22 cellular contexts compared by ENCODE assay signal in the genomic region with DNA sequence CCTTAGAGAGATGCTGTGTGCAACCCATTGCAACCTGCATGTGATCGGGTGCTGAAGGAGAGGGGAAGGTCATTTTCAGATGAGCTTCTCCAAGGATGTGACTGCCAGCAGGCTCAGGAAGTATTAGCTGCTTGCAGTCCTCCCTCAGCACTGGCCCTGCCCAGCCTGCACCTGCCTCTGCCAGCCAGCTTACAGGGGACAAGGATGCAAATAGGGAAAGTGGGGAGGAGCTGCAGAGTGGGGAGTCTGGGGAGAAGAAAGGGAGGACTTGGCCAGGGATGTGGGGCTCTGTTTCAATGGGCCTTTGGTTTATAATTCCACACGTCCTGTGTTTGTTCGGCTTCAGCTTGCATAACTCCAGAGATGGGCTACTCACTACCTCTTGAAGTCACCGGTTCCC.
DNase-seq lines count a peak whose midpoint lies in the region; ATAC-seq and TF ChIP-seq lines count a peak whose summit lies in the region.
"Had no signal": no experiment of that assay in that cellular context is flagged by ENCODE, and none has a peak within 500 bp of the region (broad histone marks: within the 10 kb centered on the region; RNA-seq: fewer than 3 reads in every experiment).

No MANE protein-coding gene starts in this region.

- no peak for TF ChIP-seq CTCF in osteocyte (IDR thresholded peaks at IDR 0.05)
- TF ChIP-seq CTCF in PC-9 (conservative IDR thresholded peaks at IDR 0.05) = no peak

- POLR2A ChIA-PET in PC-9 (lab: Charles Lee; ENCODE audit: unreplicated experiment) = no interaction called here

- no peaks in the 10 kb centered on the region for H3K9me2 ChIP-seq in PC-9 (ENCODE audit: insufficient read depth)

- no peaks in the 10 kb centered on the region for H3K79me2 ChIP-seq in PC-9 (ENCODE audit: low read depth)

- peak; percentile 19 for DNase-seq in activated CD8-positive, alpha-beta memory T cell treated with anti-CD3 and anti-CD28 coated beads for 24 hours
- DNase-seq in activated CD8-positive, alpha-beta memory T cell treated with anti-CD3 and anti-CD28 coated beads, Interleukin-2, amount 50 U/mL, for 4 hours = no peak
- peak; percentile 36 for DNase-seq in NCI-H526 treated with DMSO at 0.1 percent for 48 hours (lab: John Stamatoyannopoulos, UW)
- DNase-seq in islet precursor cell = peak; percentile 45
- DNase-seq in osteocyte (ENCODE audit: extremely low spot score, unreplicated experiment) = peak; percentile 71
- DNase-seq in PC-9 = no peak
- DNase-seq: 8988T; ACHN; AML-193; C1 segment of cervical spinal cord; Calu3; CD4-positive, alpha-beta memory T cell; COR-L47; DMS53; DMS79 treated with DMSO at 0.1 percent for 48 hours; GF-D8; GOT3; HFFc6 had no signal

- intact Hi-C loops in PC-9 (cut with micrococcal nuclease; ENCODE audit: unreplicated experiment) = no loop called here

- H3K9me3 ChIP-seq in PC-9 (ENCODE audit: insufficient read depth, low read depth) = no peaks in the 10 kb centered on the region
- H3K9me3 ChIP-seq: A549, HAP-1 had no signal

- peaks cover 7% of the 10 kb centered on the region for H3K27me3 Mint-ChIP-seq in osteocyte (ENCODE audit: unreplicated experiment)

- no peak overlapping the region for H3K27ac ChIP-seq in PC-9
- H3K27ac ChIP-seq: A549 had no signal

- peaks cover 7% of the 10 kb centered on the region for H3K4me1 Mint-ChIP-seq in osteocyte (ENCODE audit: unreplicated experiment)
- H3K4me1 Mint-ChIP-seq: CD4-positive, alpha-beta memory T cell had no signal

- CTCF ChIA-PET in PC-9 (lab: Charles Lee) = no interaction called here

- ATAC-seq in GM21381 (IDR thresholded peaks at IDR 0.05; ENCODE audit: unreplicated experiment) = no peak
- no peak for ATAC-seq in HG03469 (IDR thresholded peaks at IDR 0.05; ENCODE audit: unreplicated experiment)
- ATAC-seq: A549 had no signal

- no peak overlapping the region for H3K4me3 Mint-ChIP-seq in osteocyte (ENCODE audit: unreplicated experiment)
- H3K4me3 Mint-ChIP-seq: CD4-positive, alpha-beta memory T cell; HFFc6 had no signal

- peaks cover 31% of the 10 kb centered on the region for H3K27me3 ChIP-seq in PC-9 (ENCODE audit: insufficient read depth, low read depth)

- H3F3A ChIP-seq in PC-9 (ENCODE audit: insufficient read depth, low read depth) = no peaks in the 10 kb centered on the region

- no peaks in the 10 kb centered on the region for H4K20me1 ChIP-seq in PC-9 (ENCODE audit: insufficient read depth)

- H3K4me2 ChIP-seq in PC-9 = no peak overlapping the region
- H3K4me2 ChIP-seq: A549 had no signal

- H3K36me3 ChIP-seq in PC-9 (ENCODE audit: low read depth) = no peaks in the 10 kb centered on the region
- H3K36me3 ChIP-seq: HAP-1 had no signal

- H3K4me1 ChIP-seq in PC-9 (replicated peaks; ENCODE audit: insufficient read depth) = no peaks in the 10 kb centered on the region
- H3K4me1 ChIP-seq: A549 had no signal

- no peaks in the 10 kb centered on the region for H3K36me3 Mint-ChIP-seq in osteocyte (ENCODE audit: unreplicated experiment)
- H3K36me3 Mint-ChIP-seq: CD4-positive, alpha-beta memory T cell had no signal

- H3K9me3 Mint-ChIP-seq in osteocyte (ENCODE audit: unreplicated experiment) = no peaks in the 10 kb centered on the region
- H3K9me3 Mint-ChIP-seq: CD4-positive, alpha-beta memory T cell had no signal

- no TSS peak for BruUV-seq in PC-9 (replicated peaks; lab: Mats Ljungman, UMichigan)

- H3K4me3 ChIP-seq in PC-9 = no peak overlapping the region
- H3K4me3 ChIP-seq: A549, HAP-1 had no signal

- H3K27ac Mint-ChIP-seq in osteocyte (ENCODE audit: unreplicated experiment) = no peak overlapping the region
- H3K27ac Mint-ChIP-seq: HFFc6 had no signal

- no peak overlapping the region for H2AFZ ChIP-seq in PC-9

Comparison
In these comparisons a context has a peak if more than half of its experiments do, and no peak if none do; other contexts are left out.
1. DNase-seq: peak in activated CD8-positive, alpha-beta memory T cell treated with anti-CD3 and anti-CD28 coated beads for 24 hours (single experiment), NCI-H526 treated with DMSO at 0.1 percent for 48 hours (single experiment), islet precursor cell (single experiment) and osteocyte (single experiment); none in activated CD8-positive, alpha-beta memory T cell treated with anti-CD3 and anti-CD28 coated beads, Interleukin-2, amount 50 U/mL, for 4 hours (single experiment) and PC-9 (0 of 2).